ENCODE assay signal across 12 cellular contexts in the genomic region with DNA sequence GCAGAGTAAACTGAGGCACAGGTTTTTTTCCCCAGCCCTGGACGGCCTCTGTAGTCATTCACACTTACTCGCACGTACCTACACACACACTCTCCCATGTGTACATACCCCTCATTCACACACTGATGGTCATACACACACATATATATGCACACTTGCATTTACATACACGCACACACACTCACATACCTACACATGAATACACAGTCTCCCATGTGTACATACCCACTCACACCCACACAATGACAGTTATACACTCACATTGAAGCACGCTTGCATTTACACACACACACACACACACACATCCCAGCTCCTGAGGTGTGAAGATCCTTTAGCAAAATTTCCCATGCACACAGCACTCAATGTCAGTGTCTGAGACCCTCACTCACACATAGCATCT. TPM values are rescaled to one million over a fixed set of nuclear protein-coding genes. Genes with fewer than 3 reads are reported as not detected.
DNase-seq lines count a peak whose midpoint lies in the region; ATAC-seq and TF ChIP-seq lines count a peak whose summit lies in the region.
"Had no signal": no experiment of that assay in that cellular context is flagged by ENCODE, and none has a peak within 500 bp of the region (broad histone marks: within the 10 kb centered on the region; RNA-seq: fewer than 3 reads in every experiment).

No MANE protein-coding gene starts in this region.

- H3K27ac Mint-ChIP-seq in MCF 10A (ENCODE audit: low read depth, unreplicated experiment) (no peak overlapping the region), WTC11 (no peak overlapping the region)
- no peak overlapping the region for H3K27ac Mint-ChIP-seq in stimulated activated naive CD8-positive, alpha-beta T cell treated with anti-CD3 and anti-CD28 coated beads, Interleukin-15, amount 100 ng/mL, for 72 hours

- BruUV-seq in MCF 10A (replicated peaks; lab: Mats Ljungman, UMichigan): no TSS peak

- POLR2A ChIA-PET in MCF 10A (lab: Yijun Ruan, JAX) (interaction anchor here (0.6 to 8.8 kb wide), 2 partner anchors 111 to 698 kb away, joined by 3 to 112 read pairs; no protein-coding TSS in a partner anchor), WTC11 (lab: Charles Lee) (no interaction called here)

- H3K4me3 ChIP-seq in breast epithelium (peak overlapping the region in 1 of 3 donors; percentile 73), iPS-20b (ENCODE audit: low read length) (peak overlapping the region; percentile 66; the same call in 1 of the 2 replicates), esophagus squamous epithelium (no peak overlapping the region)

- H3K4me3 Mint-ChIP-seq in MCF 10A (ENCODE audit: unreplicated experiment) (peak overlapping the region; percentile 48), WTC11 (peak overlapping the region; percentile 70)
- peak overlapping the region; percentile 4 to 72 for H3K4me3 Mint-ChIP-seq in stimulated activated naive CD8-positive, alpha-beta T cell treated with anti-CD3 and anti-CD28 coated beads, Interleukin-15, amount 100 ng/mL, for 72 hours

- H3K27me3 ChIP-seq in breast epithelium: no peaks in the 10 kb centered on the region
- peaks cover 68% of the 10 kb centered on the region for H3K27me3 ChIP-seq in iPS-20b (ENCODE audit: insufficient read depth, low read length)
- H3K27me3 ChIP-seq in esophagus squamous epithelium: peaks cover 0 to 22% (median 0%) of the 10 kb centered on the region in 4 donors
- H3K27me3 ChIP-seq: brain microvascular endothelial cell had no signal

- DNase-seq in MCF 10A (ENCODE audit: unreplicated experiment) (no peak), breast epithelium (ENCODE audit: low spot score in 2 of 2) (no peak), WTC11 (ENCODE audit: low spot score) (no peak), esophagus squamous epithelium (lab: John Stamatoyannopoulos, UW) (no peak), SHP77 (lab: John Stamatoyannopoulos, UW) (no peak)
- no peak for DNase-seq in stimulated activated naive CD8-positive, alpha-beta T cell treated with anti-CD3 and anti-CD28 coated beads, Interleukin-15, amount 100 ng/mL, for 72 hours
- DNase-seq: brain microvascular endothelial cell, NCI-H1694, T1000 had no signal

- intact Hi-C loops in MCF 10A (cut with micrococcal nuclease): no loop called here
- intact Hi-C loops in breast epithelium (cut with DNase I; ENCODE audit: low total_unique reads): no loop called here
- intact Hi-C loops in esophagus squamous epithelium (cut with DNase I): loop anchor here (10.0 kb wide), 2 partner anchors 171 to 291 kb away; a partner anchor contains a TSS

- no peaks in the 10 kb centered on the region for H3K36me3 ChIP-seq in breast epithelium
- H3K36me3 ChIP-seq in iPS-20b (ENCODE audit: insufficient read depth, low read depth, low read length): no peaks in the 10 kb centered on the region
- no peaks in the 10 kb centered on the region for H3K36me3 ChIP-seq in esophagus squamous epithelium
- H3K36me3 ChIP-seq: brain microvascular endothelial cell had no signal

- ATAC-seq in WTC11: no peak
- ATAC-seq in stimulated activated naive CD8-positive, alpha-beta T cell treated with anti-CD3 and anti-CD28 coated beads, Interleukin-15, amount 100 ng/mL, for 72 hours: no peak
- no peak for ATAC-seq in HG03457 (IDR thresholded peaks at IDR 0.05; ENCODE audit: unreplicated experiment)

- H3K27me3 Mint-ChIP-seq in MCF 10A (ENCODE audit: insufficient read depth, unreplicated experiment) (no peaks in the 10 kb centered on the region), WTC11 (ENCODE audit: low read depth) (peaks cover 51% of the 10 kb centered on the region)
- peaks cover 46% of the 10 kb centered on the region for H3K27me3 Mint-ChIP-seq in stimulated activated naive CD8-positive, alpha-beta T cell treated with anti-CD3 and anti-CD28 coated beads, Interleukin-15, amount 100 ng/mL, for 72 hours

- TF ChIP-seq CTCF in MCF 10A (IDR thresholded peaks at IDR 0.05; ENCODE audit: unreplicated experiment): no peak
- TF ChIP-seq CTCF in breast epithelium (IDR thresholded peaks at IDR 0.05): no peak
- no peak for TF ChIP-seq CTCF in WTC11 (IDR thresholded peaks at IDR 0.05)
- TF ChIP-seq CTCF in esophagus squamous epithelium (IDR thresholded peaks at IDR 0.05): no peak

- no peak for TF ChIP-seq POLR2A in breast epithelium (IDR thresholded peaks at IDR 0.05)
- TF ChIP-seq POLR2A in esophagus squamous epithelium (IDR thresholded peaks at IDR 0.05): no peak

- H3K9me3 Mint-ChIP-seq in MCF 10A (ENCODE audit: unreplicated experiment) (no peaks in the 10 kb centered on the region), WTC11 (no peaks in the 10 kb centered on the region)
- H3K9me3 Mint-ChIP-seq in stimulated activated naive CD8-positive, alpha-beta T cell treated with anti-CD3 and anti-CD28 coated beads, Interleukin-15, amount 100 ng/mL, for 72 hours: no peaks in the 10 kb centered on the region

- H3K4me1 Mint-ChIP-seq in MCF 10A (ENCODE audit: insufficient read depth, unreplicated experiment) (peaks cover 43% of the 10 kb centered on the region), WTC11 (peaks cover 11% of the 10 kb centered on the region)
- peaks cover 30% of the 10 kb centered on the region for H3K4me1 Mint-ChIP-seq in stimulated activated naive CD8-positive, alpha-beta T cell treated with anti-CD3 and anti-CD28 coated beads, Interleukin-15, amount 100 ng/mL, for 72 hours

- CTCF ChIA-PET in MCF 10A (lab: Yijun Ruan, JAX): interaction anchor here (0.6 to 12.6 kb wide), 7 partner anchors 8 to 369 kb away, joined by 3 to 373 read pairs (median 5); no protein-coding TSS in a partner anchor
- CTCF ChIA-PET in WTC11 (lab: Charles Lee): interaction anchor here (0.6 to 3.4 kb wide), 12 partner anchors 8 to 289 kb away, joined by 3 to 43 read pairs (median 8); a partner anchor contains a TSS

- 63 to 71% methylated on average over 5 of the region's 5 CpGs for WGBS in esophagus squamous epithelium, 2 donors

- no peak overlapping the region for H3K27ac ChIP-seq in breast epithelium
- no peak overlapping the region for H3K27ac ChIP-seq in iPS-20b (ENCODE audit: low read length)
- H3K27ac ChIP-seq in esophagus squamous epithelium: no peak overlapping the region
- H3K27ac ChIP-seq: brain microvascular endothelial cell had no signal

- peaks cover 3 to 7% of the 10 kb centered on the region in 2 donors for H3K4me1 ChIP-seq in breast epithelium
- peaks cover 7% of the 10 kb centered on the region for H3K4me1 ChIP-seq in iPS-20b (ENCODE audit: insufficient read depth, low read length)
- peaks cover 29 to 64% (median 34%) of the 10 kb centered on the region in 3 donors for H3K4me1 ChIP-seq in esophagus squamous epithelium

- H3K9ac ChIP-seq in iPS-20b (ENCODE audit: low read depth, low read length): no peak overlapping the region

- H3K36me3 Mint-ChIP-seq in MCF 10A (ENCODE audit: insufficient read depth, unreplicated experiment): no peaks in the 10 kb centered on the region
- no peaks in the 10 kb centered on the region for H3K36me3 Mint-ChIP-seq in WTC11

- H3K9me3 ChIP-seq in breast epithelium: no peaks in the 10 kb centered on the region
- H3K9me3 ChIP-seq in iPS-20b (ENCODE audit: insufficient read depth, low read depth, low read length): no peaks in the 10 kb centered on the region
- no peaks in the 10 kb centered on the region for H3K9me3 ChIP-seq in esophagus squamous epithelium

TF ChIP-seq in WTC11, 78 proteins besides CTCF, POLR2A, EP300 and RAD21 (continues in another document):
- TF ChIP-seq ZNF138 (CRISPR knock-in tag; conservative IDR thresholded peaks at IDR 0.05) (no peak), ZNF671 (CRISPR knock-in tag; IDR thresholded peaks at IDR 0.05) (no peak), CREB1 (CRISPR knock-in tag; IDR thresholded peaks at IDR 0.05) (no peak), NFYB (CRISPR knock-in tag; conservative IDR thresholded peaks at IDR 0.05; ENCODE audit: low read depth) (no peak), SP1 (CRISPR knock-in tag; conservative IDR thresholded peaks at IDR 0.05) (no peak), IRF2 (CRISPR knock-in tag; IDR thresholded peaks at IDR 0.05; ENCODE audit: borderline replicate concordance, low read depth) (no peak)
- TF ChIP-seq, protein P1, sequence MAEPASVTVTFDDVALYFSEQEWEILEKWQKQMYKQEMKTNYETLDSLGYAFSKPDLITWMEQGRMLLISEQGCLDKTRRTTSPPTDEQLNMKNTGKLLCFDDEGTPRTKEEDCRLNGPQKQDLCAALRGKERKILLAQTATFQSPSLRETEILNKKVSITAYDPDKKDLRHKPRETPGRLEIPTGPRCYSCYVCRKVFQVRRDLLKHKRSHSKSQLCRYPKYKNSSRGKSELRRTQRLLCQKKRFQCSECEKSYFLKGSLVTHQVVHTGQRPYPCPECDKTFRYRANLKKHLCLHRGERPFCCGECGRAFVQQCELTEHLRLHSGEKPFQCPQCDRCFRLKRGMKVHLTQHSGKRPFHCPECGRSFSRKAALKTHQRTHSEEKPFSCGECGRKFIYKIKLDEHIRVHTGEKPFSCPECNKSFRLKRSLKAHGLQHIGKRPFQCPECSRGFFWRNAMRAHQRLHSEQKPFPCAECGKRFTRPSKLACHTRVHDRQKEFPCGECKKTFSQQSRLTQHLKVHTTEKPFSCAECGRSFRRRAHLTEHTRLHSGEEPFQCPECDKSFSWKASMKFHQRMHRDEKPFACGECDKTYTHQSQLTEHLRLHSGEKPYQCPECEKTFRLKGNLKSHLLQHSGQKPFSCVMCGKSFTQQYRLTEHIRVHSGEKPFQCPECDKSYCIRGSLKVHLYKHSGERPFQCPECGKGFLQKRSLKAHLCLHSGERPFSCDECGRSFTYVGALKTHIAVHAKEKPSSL (CRISPR knock-in tag; conservative IDR thresholded peaks at IDR 0.05): no peak
- TF ChIP-seq, protein P2, sequence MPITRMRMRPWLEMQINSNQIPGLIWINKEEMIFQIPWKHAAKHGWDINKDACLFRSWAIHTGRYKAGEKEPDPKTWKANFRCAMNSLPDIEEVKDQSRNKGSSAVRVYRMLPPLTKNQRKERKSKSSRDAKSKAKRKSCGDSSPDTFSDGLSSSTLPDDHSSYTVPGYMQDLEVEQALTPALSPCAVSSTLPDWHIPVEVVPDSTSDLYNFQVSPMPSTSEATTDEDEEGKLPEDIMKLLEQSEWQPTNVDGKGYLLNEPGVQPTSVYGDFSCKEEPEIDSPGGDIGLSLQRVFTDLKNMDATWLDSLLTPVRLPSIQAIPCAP (CRISPR knock-in tag; IDR thresholded peaks at IDR 0.05): no peak

RNA-seq across cellular contexts. Expression of a gene that starts 0.8 kb away (rescaled TPM):
- 0.20 TPM in 1 of 2 replicates, not detected in the other for total RNA-seq in MCF 10A (2022)
- not detected for total RNA-seq in breast epithelium
- 1.4 to 2.0 TPM (median 1.8 TPM) in 3 replicates for total RNA-seq in WTC11 (2021)
- total RNA-seq in esophagus squamous epithelium: 1 to 10 TPM in 2 of 4 donors, not detected in 2; 1.6 to 4.5 TPM

RNA-seq across cellular contexts. Expression of a gene that starts 30.6 kb away (rescaled TPM):
- total RNA-seq in MCF 10A (2022) (not detected in 2 replicates), breast epithelium (under 1 TPM; 0.32 to 0.88 (median 0.33) TPM), WTC11 (2021) (1.8 to 3.1 TPM (median 2.5 TPM) in 3 replicates), esophagus squamous epithelium (not detected)
- total RNA-seq: HT1080 had no signal

RNA-seq across cellular contexts. Expression of a gene that starts 52.4 kb away (rescaled TPM):
- not detected in 2 replicates for total RNA-seq in MCF 10A (2022)
- 1 to 10 TPM in 1 of 3 donors, under 1 TPM in 2; 0.33 to 1.1 (median 0.73) TPM for total RNA-seq in breast epithelium
- total RNA-seq in WTC11 (2021): 1.5 to 2.7 TPM (median 2.7 TPM) in 3 replicates
- total RNA-seq in esophagus squamous epithelium: not detected
- total RNA-seq: HT1080 had no signal

RNA-seq across cellular contexts. Expression of a gene that starts 56.4 kb away (rescaled TPM):
- total RNA-seq in MCF 10A (2022) (not detected in 2 replicates), breast epithelium (100 to 1,000 TPM in 1 of 3 donors, 10 to 100 TPM in 1, 1 to 10 TPM in 1; 8.8 to 183 (median 19.0) TPM), WTC11 (2021) (0.11 to 0.23 TPM (median 0.21 TPM) in 3 replicates), esophagus squamous epithelium (10 to 100 TPM in 1 of 4 donors, 1 to 10 TPM in 3; 1.1 to 11.8 (median 3.7) TPM)
- total RNA-seq: HT1080 had no signal
